ENCODE assay signal across 8 cellular contexts in genomic region chr19:57934820-57935665, GRCh38. TPM values are rescaled to one million over a fixed set of nuclear protein-coding genes. Genes with fewer than 3 reads are reported as not detected.
A peak's percentile ranks its signal among the peaks of the same experiment; 100 is the strongest.
DNase-seq lines count a peak whose midpoint lies in the region; ATAC-seq and TF ChIP-seq lines count a peak whose summit lies in the region.

ZNF418 (minus strand) TSS chr19:57935402; CDS start chr19:57933822, 1,580 bp downstream.

- no peak for TF ChIP-seq EP300 in suprapubic skin (IDR thresholded peaks at IDR 0.05)

- peaks cover 16% of the 10 kb centered on the region for H3K36me3 ChIP-seq in muscle layer of colon (ENCODE audit: insufficient read depth, low read length)
- H3K36me3 ChIP-seq in suprapubic skin: peaks cover 20% of the 10 kb centered on the region

- peak; percentile 42 for DNase-seq in GM10266 (ENCODE audit: extremely low spot score)
- DNase-seq in LHCN-M2 (ENCODE audit: low read depth): peak; percentile 57
- DNase-seq in activated T-helper 1 cell treated with Interleukin-2 at 50 U/mL for 16 hours (ENCODE audit: low read depth): peak; percentile 25
- peak; percentile 88 for DNase-seq in fibroblast of peridontal ligament (ENCODE audit: extremely low read depth)
- DNase-seq in suprapubic skin (ENCODE audit: low spot score in 2 of 2): no peak
- DNase-seq in SHP77 treated with DMSO at 0.1 percent for 48 hours (lab: John Stamatoyannopoulos, UW): no peak

- H3K4me3 ChIP-seq in muscle layer of colon (ENCODE audit: low read depth in 1 of 2, low read length in 2 of 2): peak within 1 kb of the TSS; percentile 83 to 85
- H3K4me3 ChIP-seq in suprapubic skin: peak within 1 kb of the TSS; percentile 59

- no peaks in the 10 kb centered on the region for H3K27me3 ChIP-seq in muscle layer of colon (ENCODE audit: control insufficient read depth in 1 of 2, insufficient read depth in 2 of 2, low read length in 2 of 2)
- H3K27me3 ChIP-seq in suprapubic skin: no peaks in the 10 kb centered on the region

- TF ChIP-seq CTCF in GM10266 (IDR thresholded peaks at IDR 0.05; ENCODE audit: control insufficient read depth, insufficient read depth, low read depth, missing control alignments) (no peak), suprapubic skin (IDR thresholded peaks at IDR 0.05) (no peak)

- H3K9me3 ChIP-seq in muscle layer of colon (ENCODE audit: low read length) (peaks cover 4% of the 10 kb centered on the region), suprapubic skin (peaks cover 30% of the 10 kb centered on the region)

- 5% methylated on average over 53 of the region's 54 CpGs for WGBS in suprapubic skin

- TF ChIP-seq POLR2A in suprapubic skin (IDR thresholded peaks at IDR 0.05): no peak

- no peak for ATAC-seq in GM21447 (IDR thresholded peaks at IDR 0.05; ENCODE audit: unreplicated experiment)

- peak within 1 kb of the TSS; percentile 75 for H3K9ac ChIP-seq in muscle layer of colon (ENCODE audit: low read length)

- H3K27ac ChIP-seq in muscle layer of colon (ENCODE audit: low read depth, low read length): peak within 1 kb of the TSS; percentile 72
- H3K27ac ChIP-seq in suprapubic skin: peak within 1 kb of the TSS; percentile 36

- H3K4me1 ChIP-seq in muscle layer of colon (ENCODE audit: insufficient read depth, low read length): no peaks in the 10 kb centered on the region
- H3K4me1 ChIP-seq in suprapubic skin: no peaks in the 10 kb centered on the region

RNA-seq across cellular contexts. Expression of gene ZNF418, which starts in this region (rescaled TPM):
- total RNA-seq in LHCN-M2 (2014; rRNA removed) (1.5 and 2.4 TPM in 2 replicates), suprapubic skin (10 to 100 TPM in 1 of 4 donors, 1 to 10 TPM in 3; 1.2 to 33.4 (median 4.5) TPM)
- polyA plus RNA-seq in LHCN-M2 (2012): 1.2 TPM

Comparison
In these comparisons a context has a peak if more than half of its experiments do, and no peak if none do; other contexts are left out.
1. DNase-seq: peak in GM10266 (single experiment), LHCN-M2 (single experiment), activated T-helper 1 cell treated with Interleukin-2 at 50 U/mL for 16 hours (single experiment) and fibroblast of peridontal ligament (single experiment); none in suprapubic skin (0 of 2) and SHP77 treated with DMSO at 0.1 percent for 48 hours (single experiment).